ENCODE assay signal across 1 cellular context in the genomic region with DNA sequence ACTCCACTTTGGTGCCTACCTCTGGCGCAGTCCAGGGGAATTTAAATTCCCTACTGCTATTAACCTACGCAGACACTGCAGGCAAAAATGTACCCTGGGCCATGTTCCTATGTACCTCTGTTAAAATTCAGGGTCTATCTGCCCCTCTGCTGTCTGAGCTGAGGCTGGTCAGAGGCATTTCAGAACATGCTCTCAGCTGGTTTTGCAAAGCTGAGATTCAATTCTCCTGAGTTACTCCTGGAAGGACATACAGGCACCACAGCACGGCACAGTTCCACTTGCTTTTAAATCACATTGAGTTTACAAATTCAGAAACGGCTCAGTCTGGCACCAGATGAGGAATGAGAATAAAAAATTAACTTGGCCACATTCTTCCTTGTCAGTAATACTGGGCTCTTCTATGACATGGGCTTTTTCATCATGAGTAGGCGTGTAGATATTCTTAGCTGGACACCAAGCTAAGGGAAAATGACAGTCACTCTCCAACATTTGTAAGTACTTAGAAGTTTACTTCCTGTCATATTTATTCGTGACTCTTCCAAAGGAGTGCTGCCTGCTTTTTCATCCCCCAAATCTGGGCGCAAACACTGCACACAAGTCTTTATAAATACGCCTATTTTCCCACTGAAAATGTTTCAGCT.
TF ChIP-seq lines count a peak whose summit lies in the region.

No MANE protein-coding gene starts in this region.

TF ChIP-seq in SK-N-SH treated with all-trans-retinoic acid at 6 μM for 48 hours, 23 proteins besides CTCF, POLR2A, EP300 and RAD21 (continued from another document):
- TF ChIP-seq POU6F1 (CRISPR knock-in tag; IDR thresholded peaks at IDR 0.05; ENCODE audit: borderline replicate concordance, low read depth): no peak
- no peak for TF ChIP-seq ZNF70 (CRISPR knock-in tag; IDR thresholded peaks at IDR 0.05)
- no peak for TF ChIP-seq ESRRG (CRISPR knock-in tag; IDR thresholded peaks at IDR 0.05)
- TF ChIP-seq CSDC2 (CRISPR knock-in tag; IDR thresholded peaks at IDR 0.05): no peak
- no peak for TF ChIP-seq GLIS3 (CRISPR knock-in tag; IDR thresholded peaks at IDR 0.05)
- no peak for TF ChIP-seq BACH2 (CRISPR knock-in tag; IDR thresholded peaks at IDR 0.05; ENCODE audit: borderline replicate concordance)
- TF ChIP-seq OSR1 (CRISPR knock-in tag; IDR thresholded peaks at IDR 0.05): no peak
- no peak for TF ChIP-seq CSRNP3 (CRISPR knock-in tag; IDR thresholded peaks at IDR 0.05)
- TF ChIP-seq ZFP3 (CRISPR knock-in tag; IDR thresholded peaks at IDR 0.05): no peak
- no peak for TF ChIP-seq ARNTL (CRISPR knock-in tag; IDR thresholded peaks at IDR 0.05; ENCODE audit: borderline replicate concordance, low read depth)
- TF ChIP-seq, protein P1, sequence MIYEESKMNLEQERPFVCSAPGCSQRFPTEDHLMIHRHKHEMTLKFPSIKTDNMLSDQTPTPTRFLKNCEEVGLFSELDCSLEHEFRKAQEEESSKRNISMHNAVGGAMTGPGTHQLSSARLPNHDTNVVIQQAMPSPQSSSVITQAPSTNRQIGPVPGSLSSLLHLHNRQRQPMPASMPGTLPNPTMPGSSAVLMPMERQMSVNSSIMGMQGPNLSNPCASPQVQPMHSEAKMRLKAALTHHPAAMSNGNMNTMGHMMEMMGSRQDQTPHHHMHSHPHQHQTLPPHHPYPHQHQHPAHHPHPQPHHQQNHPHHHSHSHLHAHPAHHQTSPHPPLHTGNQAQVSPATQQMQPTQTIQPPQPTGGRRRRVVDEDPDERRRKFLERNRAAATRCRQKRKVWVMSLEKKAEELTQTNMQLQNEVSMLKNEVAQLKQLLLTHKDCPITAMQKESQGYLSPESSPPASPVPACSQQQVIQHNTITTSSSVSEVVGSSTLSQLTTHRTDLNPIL (CRISPR knock-in tag; IDR thresholded peaks at IDR 0.05; ENCODE audit: low read depth): no peak
- TF ChIP-seq, protein P2, sequence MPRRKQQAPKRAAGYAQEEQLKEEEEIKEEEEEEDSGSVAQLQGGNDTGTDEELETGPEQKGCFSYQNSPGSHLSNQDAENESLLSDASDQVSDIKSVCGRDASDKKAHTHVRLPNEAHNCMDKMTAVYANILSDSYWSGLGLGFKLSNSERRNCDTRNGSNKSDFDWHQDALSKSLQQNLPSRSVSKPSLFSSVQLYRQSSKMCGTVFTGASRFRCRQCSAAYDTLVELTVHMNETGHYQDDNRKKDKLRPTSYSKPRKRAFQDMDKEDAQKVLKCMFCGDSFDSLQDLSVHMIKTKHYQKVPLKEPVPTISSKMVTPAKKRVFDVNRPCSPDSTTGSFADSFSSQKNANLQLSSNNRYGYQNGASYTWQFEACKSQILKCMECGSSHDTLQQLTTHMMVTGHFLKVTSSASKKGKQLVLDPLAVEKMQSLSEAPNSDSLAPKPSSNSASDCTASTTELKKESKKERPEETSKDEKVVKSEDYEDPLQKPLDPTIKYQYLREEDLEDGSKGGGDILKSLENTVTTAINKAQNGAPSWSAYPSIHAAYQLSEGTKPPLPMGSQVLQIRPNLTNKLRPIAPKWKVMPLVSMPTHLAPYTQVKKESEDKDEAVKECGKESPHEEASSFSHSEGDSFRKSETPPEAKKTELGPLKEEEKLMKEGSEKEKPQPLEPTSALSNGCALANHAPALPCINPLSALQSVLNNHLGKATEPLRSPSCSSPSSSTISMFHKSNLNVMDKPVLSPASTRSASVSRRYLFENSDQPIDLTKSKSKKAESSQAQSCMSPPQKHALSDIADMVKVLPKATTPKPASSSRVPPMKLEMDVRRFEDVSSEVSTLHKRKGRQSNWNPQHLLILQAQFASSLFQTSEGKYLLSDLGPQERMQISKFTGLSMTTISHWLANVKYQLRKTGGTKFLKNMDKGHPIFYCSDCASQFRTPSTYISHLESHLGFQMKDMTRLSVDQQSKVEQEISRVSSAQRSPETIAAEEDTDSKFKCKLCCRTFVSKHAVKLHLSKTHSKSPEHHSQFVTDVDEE (CRISPR knock-in tag; IDR thresholded peaks at IDR 0.05): no peak
- no peak for TF ChIP-seq TOX (CRISPR knock-in tag; IDR thresholded peaks at IDR 0.05; ENCODE audit: borderline replicate concordance)
